Comparison of ENCODE assay signal across 9 cellular contexts in genomic region chr16:49464877-49465504, GRCh38.
DNase-seq lines count a peak whose midpoint lies in the region; ATAC-seq, FAIRE-seq and TF ChIP-seq lines count a peak whose summit lies in the region.
"Had no signal": no experiment of that assay in that cellular context is flagged by ENCODE, and none has a peak within 500 bp of the region (broad histone marks: within the 10 kb centered on the region; RNA-seq: fewer than 3 reads in every experiment).

No MANE protein-coding gene starts in this region.

- H3K4me1 Mint-ChIP-seq in activated CD4-positive, alpha-beta memory T cell treated with anti-CD3 and anti-CD28 coated beads for 36 hours (ENCODE audit: low read depth): peaks cover 27% of the 10 kb centered on the region

- no peaks in the 10 kb centered on the region for H3K9me3 Mint-ChIP-seq in activated CD4-positive, alpha-beta memory T cell treated with anti-CD3 and anti-CD28 coated beads for 36 hours

- DNase-seq in BE2C (no peak), GM12892 (ENCODE audit: insufficient read length) (peak; percentile 60), left colon (no peak), pons (ENCODE audit: low spot score) (no peak), G401 (ENCODE audit: low spot score) (no peak)
- peak; percentile 24 for DNase-seq in activated CD4-positive, alpha-beta memory T cell treated with anti-CD3 and anti-CD28 coated beads for 36 hours

- CTCF ChIA-PET in activated CD4-positive, alpha-beta memory T cell treated with anti-CD3 and anti-CD28 coated beads for 36 hours (lab: Charles Lee): interaction anchor here (1.0 kb wide), 1 partner anchor 14 kb away, joined by 3 read pairs; no protein-coding TSS in a partner anchor

- TF ChIP-seq CTCF in BE2C (IDR thresholded peaks at IDR 0.05; ENCODE audit: low read depth, low read length): peak; percentile 38

- no peaks in the 10 kb centered on the region for H3K36me3 Mint-ChIP-seq in activated CD4-positive, alpha-beta memory T cell treated with anti-CD3 and anti-CD28 coated beads for 36 hours

- H3K27ac Mint-ChIP-seq in activated CD4-positive, alpha-beta memory T cell treated with anti-CD3 and anti-CD28 coated beads for 36 hours: no peak overlapping the region

- POLR2A ChIA-PET in activated CD4-positive, alpha-beta memory T cell treated with anti-CD3 and anti-CD28 coated beads for 36 hours (lab: Charles Lee): no interaction called here

- ATAC-seq in left colon (peak; percentile 42), GM21526 (IDR thresholded peaks at IDR 0.05; ENCODE audit: low FRiP score, unreplicated experiment) (no peak), HG03097 (IDR thresholded peaks at IDR 0.05; ENCODE audit: low FRiP score, unreplicated experiment) (no peak)

- intact Hi-C loops in activated CD4-positive, alpha-beta memory T cell treated with anti-CD3 and anti-CD28 coated beads for 36 hours (cut with micrococcal nuclease): no loop called here
- intact Hi-C loops in left colon (cut with DNase I, micrococcal nuclease): no loop called here

- H3K9me3 ChIP-seq in BE2C: no peaks in the 10 kb centered on the region

- in situ Hi-C loops in G401 (cut with HindIII; ENCODE audit: low sequenced_read_pairs): no loop called here

- no peak overlapping the region for H3K4me3 ChIP-seq in BE2C (ENCODE audit: low read depth, low read length)

- no peaks in the 10 kb centered on the region for H3K27me3 Mint-ChIP-seq in activated CD4-positive, alpha-beta memory T cell treated with anti-CD3 and anti-CD28 coated beads for 36 hours

- FAIRE-seq in GM12892 (lab: Jason Lieb, UNC): no peak
- FAIRE-seq: TTC549 had no signal

- H3K4me3 Mint-ChIP-seq in activated CD4-positive, alpha-beta memory T cell treated with anti-CD3 and anti-CD28 coated beads for 36 hours: no peak overlapping the region

- H3K27me3 ChIP-seq in BE2C: no peaks in the 10 kb centered on the region

- H3K36me3 ChIP-seq in BE2C: no peaks in the 10 kb centered on the region

- H3K4me1 ChIP-seq in BE2C: no peaks in the 10 kb centered on the region

- no peak for TF ChIP-seq POLR2A in GM12892 (IDR thresholded peaks at IDR 0.05; ENCODE audit: low read depth, low read length)

Comparison
In these comparisons a context has a peak if more than half of its experiments do, and no peak if none do; other contexts are left out.
1. DNase-seq: peak in GM12892 (single experiment) and activated CD4-positive, alpha-beta memory T cell treated with anti-CD3 and anti-CD28 coated beads for 36 hours (single experiment); none in BE2C (single experiment), left colon (0 of 2), pons (single experiment) and G401 (single experiment).